ENCODE assay signal across 13 cellular contexts in the genomic region with DNA sequence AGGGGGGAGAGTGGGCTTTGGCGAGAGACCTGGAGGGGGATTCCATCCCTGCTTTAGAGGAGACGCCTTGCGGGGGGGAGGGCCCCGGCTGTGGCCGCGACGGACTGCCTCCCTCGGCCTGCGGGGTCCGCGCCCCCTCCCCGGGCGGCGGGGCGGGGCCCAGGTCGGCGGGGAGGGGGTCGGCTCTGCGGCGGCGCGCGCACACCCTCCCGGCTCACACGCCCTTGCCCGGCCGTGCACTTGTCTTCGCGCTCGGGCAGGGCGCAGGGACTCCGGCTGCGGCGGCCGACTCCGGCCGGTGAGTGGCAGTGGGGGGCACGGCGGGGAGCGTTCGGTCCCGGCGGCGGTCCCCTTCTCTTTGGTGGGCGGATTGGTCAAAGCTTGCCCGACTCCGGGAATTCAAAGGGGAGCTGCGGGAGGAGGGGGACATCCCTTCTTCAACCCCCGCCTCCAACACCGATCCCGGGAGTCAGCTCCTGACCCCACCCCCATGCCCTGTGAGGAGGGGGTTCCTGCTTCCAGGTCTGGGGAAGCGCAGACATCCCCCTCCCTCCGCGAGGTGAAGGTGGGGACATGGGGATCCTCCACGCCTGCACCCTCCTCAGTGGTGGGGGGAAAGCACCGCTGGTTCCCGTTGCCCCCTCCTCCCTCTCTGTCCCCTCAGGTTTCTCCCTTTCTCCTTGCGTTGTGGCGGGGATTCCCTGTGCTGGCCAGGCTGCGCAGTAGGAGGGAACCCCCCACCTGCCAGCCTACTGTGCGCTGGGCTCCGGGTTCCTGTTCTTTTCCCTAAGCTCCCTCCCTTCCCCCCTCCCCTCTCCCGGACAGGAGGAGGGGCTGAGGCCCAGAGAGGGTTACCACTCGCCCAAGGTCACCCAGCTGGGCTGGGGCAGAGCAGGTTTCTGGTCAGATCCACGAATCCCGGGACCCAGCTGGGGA. TPM values are rescaled to one million over a fixed set of nuclear protein-coding genes. Genes with fewer than 3 reads are reported as not detected.
A peak's percentile ranks its signal among the peaks of the same experiment; 100 is the strongest.
DNase-seq lines count a peak whose midpoint lies in the region; ATAC-seq, FAIRE-seq and TF ChIP-seq lines count a peak whose summit lies in the region.
"Had no signal": no experiment of that assay in that cellular context is flagged by ENCODE, and none has a peak within 500 bp of the region (broad histone marks: within the 10 kb centered on the region; RNA-seq: fewer than 3 reads in every experiment).

No MANE protein-coding gene starts in this region.

- ATAC-seq in HepG2 (no peak), right lobe of liver (no peak), PC-3 (no peak), GM21447 (IDR thresholded peaks at IDR 0.05; ENCODE audit: unreplicated experiment) (no peak)
- ATAC-seq: HCT116 had no signal

- intact Hi-C loops in HepG2 (cut with micrococcal nuclease; ENCODE audit: unreplicated experiment) (no loop called here), right lobe of liver (cut with DNase I) (no loop called here), PC-3 (cut with micrococcal nuclease) (no loop called here)

- H3K9me3 ChIP-seq in HepG2 (ENCODE audit: low read length): no peaks in the 10 kb centered on the region
- no peaks in the 10 kb centered on the region for H3K9me3 ChIP-seq in right lobe of liver
- H3K9me3 ChIP-seq in PC-3 (ENCODE audit: low read length): no peaks in the 10 kb centered on the region
- no peaks in the 10 kb centered on the region for H3K9me3 ChIP-seq in iPS-18c (ENCODE audit: control insufficient read depth, insufficient read depth, low read length)
- H3K9me3 ChIP-seq: breast epithelium, SJSA1 had no signal

- TF ChIP-seq RAD21 in HepG2 (CRISPR knock-in tag; IDR thresholded peaks at IDR 0.05): no peak

- H3K4me3 Mint-ChIP-seq in type B pancreatic cell: peak overlapping the region; percentile 88

- POLR2A ChIA-PET in HepG2 (lab: Yijun Ruan, JAX) (no interaction called here), PC-3 (lab: Charles Lee; ENCODE audit: unreplicated experiment) (interaction anchor here (0.6 kb wide), 1 partner anchor 331 kb away, joined by 7 read pairs; no protein-coding TSS in a partner anchor)

- H3K79me2 ChIP-seq in HepG2 (ENCODE audit: insufficient read depth, low read length) (no peaks in the 10 kb centered on the region), PC-3 (ENCODE audit: low read length) (no peaks in the 10 kb centered on the region)

- no peak for TF ChIP-seq CTCF in HepG2 (CRISPR knock-in tag; IDR thresholded peaks at IDR 0.05)
- no peak for TF ChIP-seq CTCF in right lobe of liver (IDR thresholded peaks at IDR 0.05)
- no peak for TF ChIP-seq CTCF in PC-3 (conservative IDR thresholded peaks at IDR 0.05; ENCODE audit: low read depth, low read length)
- no peak for TF ChIP-seq CTCF in type B pancreatic cell (conservative IDR thresholded peaks at IDR 0.05)

- no peaks in the 10 kb centered on the region for H3F3A ChIP-seq in PC-3 (ENCODE audit: low read length, unreplicated experiment)

- 12% methylated on average over 19 of the region's 66 CpGs for WGBS in HepG2 (ENCODE audit: low lambda C conversion rate)
- WGBS in right lobe of liver (ENCODE audit: insufficient coverage, low coverage, low lambda C conversion rate, missing lambda C conversion rate): 2% methylated on average over 9 of the region's 66 CpGs

- H3K4me2 ChIP-seq in HepG2 (ENCODE audit: low read depth, low read length): no peak overlapping the region; the same call in 1 of the 2 replicates
- H3K4me2 ChIP-seq in PC-3 (ENCODE audit: low read length): peak overlapping the region; percentile 88

- no peaks in the 10 kb centered on the region for H3K9me2 ChIP-seq in PC-3 (replicated peaks; ENCODE audit: low read length)

- H2AFZ ChIP-seq in HepG2 (ENCODE audit: low read length) (no peak overlapping the region), PC-3 (ENCODE audit: low read length) (no peak overlapping the region)

- no peak overlapping the region for H3K27ac Mint-ChIP-seq in type B pancreatic cell

- no peaks in the 10 kb centered on the region for H3K9me3 Mint-ChIP-seq in type B pancreatic cell

- H3K27me3 Mint-ChIP-seq in type B pancreatic cell: peaks cover 34% of the 10 kb centered on the region

- TF ChIP-seq EP300 in HepG2 (IDR thresholded peaks at IDR 0.05; ENCODE audit: low read depth in 2 of 2, low read length in 2 of 2): no peak
- no peak for TF ChIP-seq EP300 in HepG2 (CRISPR knock-in tag; IDR thresholded peaks at IDR 0.05; ENCODE audit: borderline replicate concordance)

- peaks cover 27 to 58% of the 10 kb centered on the region in 2 experiments for H3K27me3 ChIP-seq in HepG2 (ENCODE audit: control insufficient read depth in 1 of 2, insufficient read depth in 2 of 2, low read length in 2 of 2)
- peaks cover 8 to 24% of the 10 kb centered on the region in 2 donors for H3K27me3 ChIP-seq in right lobe of liver
- peaks cover 53% of the 10 kb centered on the region for H3K27me3 ChIP-seq in PC-3 (ENCODE audit: low read length)

- CTCF ChIA-PET in HepG2 (lab: Yijun Ruan, JAX; ENCODE audit: low intra/inter-chr PET ratio, low total read pairs) (no interaction called here), PC-3 (lab: Charles Lee) (no interaction called here)

- no peak for FAIRE-seq in HepG2 (lab: Jason Lieb, UNC)

- H3K9ac ChIP-seq in HepG2 (ENCODE audit: insufficient read depth, low read depth, low read length) (no peak overlapping the region), PC-3 (ENCODE audit: low read length) (no peak overlapping the region)

- H4K20me1 ChIP-seq in HepG2 (ENCODE audit: insufficient read depth, low read length) (no peaks in the 10 kb centered on the region), PC-3 (ENCODE audit: low read length) (no peaks in the 10 kb centered on the region)

- in situ Hi-C loops in HepG2 (cut with HindIII; ENCODE audit: extremely low pct_ligation_motif_present, low pct_unique_long_range_greater_than_20kb): loop anchor here (5.0 kb wide), 1 partner anchor 40 kb away; no protein-coding TSS in a partner anchor

- DNase-seq in HepG2 (ENCODE audit: low spot score) (no peak), right lobe of liver (no peak), PC-3 (no peak), type B pancreatic cell (ENCODE audit: extremely low spot score, unreplicated experiment) (no peak), NK-92 (lab: John Stamatoyannopoulos, UW; ENCODE audit: unreplicated experiment) (no peak), dermis blood vessel endothelial cell (no peak)
- DNase-seq: NCI-H1694 had no signal

- H3K4me3 ChIP-seq in HepG2 (replicated peaks in 1 of 3; ENCODE audit: insufficient read depth in 1 of 3, low read depth in 2 of 3, low read length in 3 of 3) (no peak overlapping the region), right lobe of liver (no peak overlapping the region), PC-3 (ENCODE audit: low read length) (no peak overlapping the region), iPS-18c (ENCODE audit: insufficient read depth, low read depth, low read length) (peak overlapping the region; percentile 71)
- H3K4me3 ChIP-seq: SJSA1 had no signal

- no peaks in the 10 kb centered on the region for H3K36me3 Mint-ChIP-seq in type B pancreatic cell

- no TSS peak for BruUV-seq in HepG2 (replicated peaks; lab: Mats Ljungman, UMichigan)
- BruUV-seq in PC-3 (replicated peaks; lab: Mats Ljungman, UMichigan): no TSS peak

- H3K4me1 Mint-ChIP-seq in type B pancreatic cell (ENCODE audit: unreplicated experiment): peaks cover 16% of the 10 kb centered on the region

- H3K36me3 ChIP-seq in HepG2 (replicated peaks in 1 of 2; ENCODE audit: control insufficient read depth in 1 of 2, insufficient read depth in 2 of 2, low read length in 2 of 2) (no peaks in the 10 kb centered on the region), right lobe of liver (no peaks in the 10 kb centered on the region), PC-3 (ENCODE audit: low read depth, low read length) (no peaks in the 10 kb centered on the region)
- H3K36me3 ChIP-seq: breast epithelium, SJSA1 had no signal

- no peak overlapping the region for H3K27ac ChIP-seq in HepG2 (ENCODE audit: extremely low read length, insufficient read depth, low read length)
- H3K27ac ChIP-seq in right lobe of liver: no peak overlapping the region
- H3K27ac ChIP-seq in PC-3 (ENCODE audit: low read length): no peak overlapping the region
- H3K27ac ChIP-seq: breast epithelium, SJSA1 had no signal

- TF ChIP-seq POLR2A in HepG2 (IDR thresholded peaks at IDR 0.05; ENCODE audit: insufficient read depth in 1 of 2, low read depth in 2 of 2, low read length in 2 of 2) (no peak), right lobe of liver (IDR thresholded peaks at IDR 0.05) (no peak)

- H3K4me1 ChIP-seq in HepG2 (ENCODE audit: insufficient read depth, low read length) (peaks cover 56% of the 10 kb centered on the region), right lobe of liver (peaks cover 0 to 2% (median 0%) of the 10 kb centered on the region in 4 donors), PC-3 (ENCODE audit: insufficient read depth, low read length) (peaks cover 22% of the 10 kb centered on the region)

RNA-seq across cellular contexts. Expression of a gene that starts 14.6 kb away (rescaled TPM):
- 0.04 TPM in 1 of 2 replicates, not detected in the other for total RNA-seq in HepG2 (2016; rRNA removed; fragmentation: Illumina TruSeq; extraction: Trizol)
- not detected in 2 replicates for total RNA-seq in HepG2 (2016; cell fraction: cytosol; rRNA removed; fragmentation: Illumina TruSeq; extraction: Trizol; ENCODE audit: low read depth)
- total RNA-seq in HepG2 (2016; cell fraction: insoluble cytoplasmic fraction; rRNA removed; fragmentation: Illumina TruSeq; extraction: Trizol): 0.09 TPM in 1 of 2 replicates, not detected in the other
- total RNA-seq in HepG2 (2016; cell fraction: membrane; rRNA removed; fragmentation: Illumina TruSeq; extraction: Trizol): not detected in 2 replicates
- not detected in 2 replicates for total RNA-seq in HepG2 (2016; cell fraction: nucleus; rRNA removed; fragmentation: Illumina TruSeq; extraction: Trizol)
- not detected in 2 replicates for polyA plus RNA-seq in HepG2 (2011; rRNA removed)
- polyA plus RNA-seq in HepG2 (2011; cell fraction: cytosol; rRNA removed): 0.05 TPM in 1 of 2 replicates, not detected in the other
- 0.14 TPM in 1 of 2 replicates, not detected in the other for polyA plus RNA-seq in HepG2 (2011; cell fraction: nucleus; rRNA removed)
- polyA plus RNA-seq in HepG2 (2012): not detected in 2 replicates
- polyA plus RNA-seq in HepG2 (2016; cell fraction: cytosol; fragmentation: Illumina TruSeq; extraction: Trizol; ENCODE audit: low read depth): not detected in 2 replicates
- polyA plus RNA-seq in HepG2 (2016; cell fraction: insoluble cytoplasmic fraction; fragmentation: Illumina TruSeq; extraction: Trizol; ENCODE audit: low read depth): not detected in 2 replicates
- polyA plus RNA-seq in HepG2 (2016; cell fraction: membrane; fragmentation: Illumina TruSeq; extraction: Trizol; ENCODE audit: low read depth): not detected in 2 replicates
- not detected in 2 replicates for polyA plus RNA-seq in HepG2 (2016; cell fraction: nucleus; fragmentation: Illumina TruSeq; extraction: Trizol; ENCODE audit: insufficient read depth, low read depth)
- 0.30 TPM in 1 of 2 replicates, not detected in the other for polyA minus RNA-seq in HepG2 (2011; rRNA and poly(A)+ RNA removed; ENCODE audit: low replicate concordance)
- polyA minus RNA-seq in HepG2 (2011; cell fraction: cytosol; rRNA and poly(A)+ RNA removed): not detected in 2 replicates
- polyA minus RNA-seq in HepG2 (2011; cell fraction: nucleus; rRNA and poly(A)+ RNA removed): not detected in 2 replicates
- total RNA-seq in right lobe of liver: not detected
- not detected in 2 replicates for total RNA-seq in PC-3 (2014; rRNA removed)
- 13.4 and 15.3 TPM in 2 replicates for total RNA-seq in type B pancreatic cell (ENCODE audit: low replicate concordance)
- under 0.01 and 0.42 TPM in 2 replicates for total RNA-seq in dermis blood vessel endothelial cell
- total RNA-seq: SJSA1 had no signal
- polyA plus RNA-seq: fibroblast of lung had no signal

RNA-seq across cellular contexts. Expression of a gene that starts 19.5 kb away (rescaled TPM):
- 14.9 and 16.3 TPM in 2 replicates for total RNA-seq in HepG2 (2016; rRNA removed; fragmentation: Illumina TruSeq; extraction: Trizol)
- 6.7 and 9.1 TPM in 2 replicates for total RNA-seq in HepG2 (2016; cell fraction: cytosol; rRNA removed; fragmentation: Illumina TruSeq; extraction: Trizol; ENCODE audit: low read depth)
- 14.7 and 17.6 TPM in 2 replicates for total RNA-seq in HepG2 (2016; cell fraction: insoluble cytoplasmic fraction; rRNA removed; fragmentation: Illumina TruSeq; extraction: Trizol)
- 9.9 and 10.4 TPM in 2 replicates for total RNA-seq in HepG2 (2016; cell fraction: membrane; rRNA removed; fragmentation: Illumina TruSeq; extraction: Trizol)
- 6.7 and 7.8 TPM in 2 replicates for total RNA-seq in HepG2 (2016; cell fraction: nucleus; rRNA removed; fragmentation: Illumina TruSeq; extraction: Trizol)
- 20.3 and 24.8 TPM in 2 replicates for polyA plus RNA-seq in HepG2 (2011; rRNA removed)
- 24.8 and 40.2 TPM in 2 replicates for polyA plus RNA-seq in HepG2 (2011; cell fraction: cytosol; rRNA removed)
- polyA plus RNA-seq in HepG2 (2011; cell fraction: nucleus; rRNA removed): 31.4 and 34.6 TPM in 2 replicates
- polyA plus RNA-seq in HepG2 (2012): 21.1 and 25.1 TPM in 2 replicates
- polyA plus RNA-seq in HepG2 (2016; cell fraction: cytosol; fragmentation: Illumina TruSeq; extraction: Trizol; ENCODE audit: low read depth): 36.5 and 41.3 TPM in 2 replicates
- 54.0 and 60.8 TPM in 2 replicates for polyA plus RNA-seq in HepG2 (2016; cell fraction: insoluble cytoplasmic fraction; fragmentation: Illumina TruSeq; extraction: Trizol; ENCODE audit: low read depth)
- polyA plus RNA-seq in HepG2 (2016; cell fraction: membrane; fragmentation: Illumina TruSeq; extraction: Trizol; ENCODE audit: low read depth): 31.7 and 32.3 TPM in 2 replicates
- 52.6 and 53.1 TPM in 2 replicates for polyA plus RNA-seq in HepG2 (2016; cell fraction: nucleus; fragmentation: Illumina TruSeq; extraction: Trizol; ENCODE audit: insufficient read depth, low read depth)
- polyA minus RNA-seq in HepG2 (2011; rRNA and poly(A)+ RNA removed; ENCODE audit: low replicate concordance): 6.4 and 9.9 TPM in 2 replicates
- polyA minus RNA-seq in HepG2 (2011; cell fraction: cytosol; rRNA and poly(A)+ RNA removed): 5.2 and 6.7 TPM in 2 replicates
- polyA minus RNA-seq in HepG2 (2011; cell fraction: nucleus; rRNA and poly(A)+ RNA removed): 3.7 and 8.7 TPM in 2 replicates
- total RNA-seq in right lobe of liver: 10 to 100 TPM; 20.6 to 45.3 (median 30.7) TPM
- 165 and 247 TPM in 2 replicates for total RNA-seq in PC-3 (2014; rRNA removed)
- 86.0 and 90.9 TPM in 2 replicates for total RNA-seq in type B pancreatic cell (ENCODE audit: low replicate concordance)
- 24.8 and 58.4 TPM in 2 replicates for total RNA-seq in dermis blood vessel endothelial cell

RNA-seq across cellular contexts. Expression of a gene that starts 55.7 kb away (rescaled TPM):
- total RNA-seq in HepG2 (2016; rRNA removed; fragmentation: Illumina TruSeq; extraction: Trizol) (1.7 and 2.1 TPM in 2 replicates), right lobe of liver (10 to 100 TPM in 4 of 6 experiments, 1 to 10 TPM in 2; 3.6 to 28.5 (median 10.8) TPM), PC-3 (2014; rRNA removed) (27.7 and 38.5 TPM in 2 replicates), type B pancreatic cell (ENCODE audit: low replicate concordance) (2.8 and 6.3 TPM in 2 replicates), dermis blood vessel endothelial cell (68.7 and 107 TPM in 2 replicates)
- total RNA-seq in HepG2 (2016; cell fraction: cytosol; rRNA removed; fragmentation: Illumina TruSeq; extraction: Trizol; ENCODE audit: low read depth): 0.51 and 0.71 TPM in 2 replicates
- 1.5 and 2.6 TPM in 2 replicates for total RNA-seq in HepG2 (2016; cell fraction: insoluble cytoplasmic fraction; rRNA removed; fragmentation: Illumina TruSeq; extraction: Trizol)
- 1.7 TPM in 2 replicates for total RNA-seq in HepG2 (2016; cell fraction: membrane; rRNA removed; fragmentation: Illumina TruSeq; extraction: Trizol)
- total RNA-seq in HepG2 (2016; cell fraction: nucleus; rRNA removed; fragmentation: Illumina TruSeq; extraction: Trizol): 1.2 and 1.4 TPM in 2 replicates
- polyA plus RNA-seq in HepG2 (2011; rRNA removed): 3.4 and 4.3 TPM in 2 replicates
- 3.1 and 3.7 TPM in 2 replicates for polyA plus RNA-seq in HepG2 (2011; cell fraction: cytosol; rRNA removed)
- 10.9 and 11.3 TPM in 2 replicates for polyA plus RNA-seq in HepG2 (2011; cell fraction: nucleus; rRNA removed)
- polyA plus RNA-seq in HepG2 (2012): 2.3 and 4.0 TPM in 2 replicates
- polyA plus RNA-seq in HepG2 (2016; cell fraction: cytosol; fragmentation: Illumina TruSeq; extraction: Trizol; ENCODE audit: low read depth): 0.66 and 0.83 TPM in 2 replicates
- 2.1 and 2.3 TPM in 2 replicates for polyA plus RNA-seq in HepG2 (2016; cell fraction: insoluble cytoplasmic fraction; fragmentation: Illumina TruSeq; extraction: Trizol; ENCODE audit: low read depth)
- polyA plus RNA-seq in HepG2 (2016; cell fraction: membrane; fragmentation: Illumina TruSeq; extraction: Trizol; ENCODE audit: low read depth): 1.2 and 1.6 TPM in 2 replicates
- polyA plus RNA-seq in HepG2 (2016; cell fraction: nucleus; fragmentation: Illumina TruSeq; extraction: Trizol; ENCODE audit: insufficient read depth, low read depth): 3.6 and 6.3 TPM in 2 replicates
- polyA minus RNA-seq in HepG2 (2011; rRNA and poly(A)+ RNA removed; ENCODE audit: low replicate concordance): 4.7 and 13.8 TPM in 2 replicates
- 1.2 and 2.5 TPM in 2 replicates for polyA minus RNA-seq in HepG2 (2011; cell fraction: cytosol; rRNA and poly(A)+ RNA removed)
- 1.4 and 2.7 TPM in 2 replicates for polyA minus RNA-seq in HepG2 (2011; cell fraction: nucleus; rRNA and poly(A)+ RNA removed)

Comparison
In these comparisons a context has a peak if more than half of its experiments do, and no peak if none do; other contexts are left out.
1. RNA of a gene that starts 14.6 kb away (total RNA-seq): 13.4 to 15.3 TPM in type B pancreatic cell; 0.04 to 0.09 TPM in HepG2, not detected in right lobe of liver, not detected in PC-3 and under 0.01 to 0.42 TPM in dermis blood vessel endothelial cell; every median in the first group is over 10 times any median in the second.